Comparison of ENCODE assay signal across 9 cellular contexts in genomic region chr10:78046711-78047269, GRCh38.
"Had no signal": no experiment of that assay in that cellular context is flagged by ENCODE, and none has a peak within 500 bp of the region (broad histone marks: within the 10 kb centered on the region; RNA-seq: fewer than 3 reads in every experiment).

No MANE protein-coding gene starts in this region.

- H3K4me3 Mint-ChIP-seq: activated naive CD4-positive, alpha-beta T cell treated with anti-CD3 and anti-CD28 coated beads, Interleukin-2, amount 10 ng/mL, durations not matched to agents 7 days and 5 days had no signal

- H3K4me3 ChIP-seq: esophagus muscularis mucosa, gastrocnemius medialis, left ventricle myocardium inferior, prostate gland, spleen, tibial artery had no signal

- H3K9me3 ChIP-seq: esophagus muscularis mucosa, gastrocnemius medialis, left ventricle myocardium inferior, prostate gland, spleen, tibial artery had no signal

- H3K27ac ChIP-seq: brain microvascular endothelial cell, esophagus muscularis mucosa, gastrocnemius medialis, left ventricle myocardium inferior, prostate gland, spleen, tibial artery had no signal

- H3K36me3 ChIP-seq: prostate gland had no signal

- H3K9me3 Mint-ChIP-seq: activated naive CD4-positive, alpha-beta T cell treated with anti-CD3 and anti-CD28 coated beads, Interleukin-2, amount 10 ng/mL, durations not matched to agents 7 days and 5 days; naive thymus-derived CD8-positive, alpha-beta T cell had no signal

- H3K27me3 ChIP-seq: brain microvascular endothelial cell, esophagus muscularis mucosa, gastrocnemius medialis, spleen, tibial artery had no signal

- H3K27ac Mint-ChIP-seq: activated naive CD4-positive, alpha-beta T cell treated with anti-CD3 and anti-CD28 coated beads, Interleukin-2, amount 10 ng/mL, durations not matched to agents 7 days and 5 days had no signal

- H3K27me3 Mint-ChIP-seq: activated naive CD4-positive, alpha-beta T cell treated with anti-CD3 and anti-CD28 coated beads, Interleukin-2, amount 10 ng/mL, durations not matched to agents 7 days and 5 days; naive thymus-derived CD8-positive, alpha-beta T cell had no signal
